In genomic region chr4:182928061-182928460, GRCh38 we compare ENCODE assay signal across 13 cellular contexts. TPM values are rescaled to one million over a fixed set of nuclear protein-coding genes. Genes with fewer than 3 reads are reported as not detected.
DNase-seq lines count a peak whose midpoint lies in the region; ATAC-seq and TF ChIP-seq lines count a peak whose summit lies in the region.
"Had no signal": no experiment of that assay in that cellular context is flagged by ENCODE, and none has a peak within 500 bp of the region (broad histone marks: within the 10 kb centered on the region; RNA-seq: fewer than 3 reads in every experiment).

No MANE protein-coding gene starts in this region.

- CTCF ChIA-PET in activated CD4-positive, alpha-beta T cell treated with anti-CD3 and anti-CD28 coated beads, Interleukin-2, amount 10 ng/mL, durations not matched to agents 7 days and 5 days (lab: Charles Lee), result interaction anchor here (0.7 to 4.8 kb wide), 2 partner anchors 10 to 20 kb away, joined by 4 to 26 read pairs; no protein-coding TSS in a partner anchor

- H3K4me3 ChIP-seq in esophagus squamous epithelium, result no peak overlapping the region
- H3K4me3 ChIP-seq: BLaER1 had no signal

- ATAC-seq in HG03139 (IDR thresholded peaks at IDR 0.05; ENCODE audit: unreplicated experiment), result no peak
- ATAC-seq: naive thymus-derived CD8-positive, alpha-beta T cell had no signal

- no peaks in the 10 kb centered on the region for H3K9me3 Mint-ChIP-seq in activated CD4-positive, alpha-beta T cell treated with anti-CD3 and anti-CD28 coated beads, Interleukin-2, amount 10 ng/mL, durations not matched to agents 7 days and 5 days
- H3K9me3 Mint-ChIP-seq in chondrocyte (ENCODE audit: low read depth), result no peaks in the 10 kb centered on the region
- H3K9me3 Mint-ChIP-seq in progenitor cell of endocrine pancreas (ENCODE audit: low read depth), result no peaks in the 10 kb centered on the region
- H3K9me3 Mint-ChIP-seq: naive thymus-derived CD8-positive, alpha-beta T cell; T-helper 1 cell treated with Interleukin-12 subunit alpha and Interleukin-12 subunit beta and Interleukin-4 antibody, amounts not matched to agents 30 μg/mL and 1 μg/mL, for 36 hours had no signal

- no peaks in the 10 kb centered on the region for H3K4me1 ChIP-seq in esophagus squamous epithelium
- H3K4me1 ChIP-seq: BLaER1 had no signal

- no peak overlapping the region for H3K27ac ChIP-seq in esophagus squamous epithelium
- H3K27ac ChIP-seq: BLaER1 had no signal

- H3K36me3 Mint-ChIP-seq in activated CD4-positive, alpha-beta T cell treated with anti-CD3 and anti-CD28 coated beads, Interleukin-2, amount 10 ng/mL, durations not matched to agents 7 days and 5 days (ENCODE audit: low read depth), result no peaks in the 10 kb centered on the region
- H3K36me3 Mint-ChIP-seq in chondrocyte (ENCODE audit: low read depth), result no peaks in the 10 kb centered on the region
- no peaks in the 10 kb centered on the region for H3K36me3 Mint-ChIP-seq in progenitor cell of endocrine pancreas (ENCODE audit: insufficient read depth)
- H3K36me3 Mint-ChIP-seq: naive thymus-derived CD8-positive, alpha-beta T cell had no signal

- H3K4me3 Mint-ChIP-seq in activated CD4-positive, alpha-beta T cell treated with anti-CD3 and anti-CD28 coated beads, Interleukin-2, amount 10 ng/mL, durations not matched to agents 7 days and 5 days, result no peak overlapping the region
- H3K4me3 Mint-ChIP-seq in chondrocyte (ENCODE audit: unreplicated experiment) (no peak overlapping the region), progenitor cell of endocrine pancreas (ENCODE audit: low read depth) (no peak overlapping the region)
- H3K4me3 Mint-ChIP-seq: naive thymus-derived CD8-positive, alpha-beta T cell; T-helper 1 cell treated with Interleukin-12 subunit alpha and Interleukin-12 subunit beta and Interleukin-4 antibody, amounts not matched to agents 30 μg/mL and 1 μg/mL, for 36 hours had no signal

- no peak overlapping the region for H3K27ac Mint-ChIP-seq in activated CD4-positive, alpha-beta T cell treated with anti-CD3 and anti-CD28 coated beads, Interleukin-2, amount 10 ng/mL, durations not matched to agents 7 days and 5 days
- H3K27ac Mint-ChIP-seq in chondrocyte (ENCODE audit: unreplicated experiment) (no peak overlapping the region), progenitor cell of endocrine pancreas (no peak overlapping the region)
- H3K27ac Mint-ChIP-seq: naive thymus-derived CD8-positive, alpha-beta T cell; T-helper 1 cell treated with Interleukin-12 subunit alpha and Interleukin-12 subunit beta and Interleukin-4 antibody, amounts not matched to agents 30 μg/mL and 1 μg/mL, for 36 hours had no signal

- H3K9me3 ChIP-seq in esophagus squamous epithelium, result no peaks in the 10 kb centered on the region
- H3K9me3 ChIP-seq: BLaER1 had no signal

- H3K36me3 ChIP-seq in esophagus squamous epithelium, result no peaks in the 10 kb centered on the region
- H3K36me3 ChIP-seq: BLaER1 had no signal

- H3K27me3 Mint-ChIP-seq in activated CD4-positive, alpha-beta T cell treated with anti-CD3 and anti-CD28 coated beads, Interleukin-2, amount 10 ng/mL, durations not matched to agents 7 days and 5 days, result peaks cover 11% of the 10 kb centered on the region
- no peaks in the 10 kb centered on the region for H3K27me3 Mint-ChIP-seq in chondrocyte (ENCODE audit: low read depth)
- H3K27me3 Mint-ChIP-seq in progenitor cell of endocrine pancreas, result peaks cover 10% of the 10 kb centered on the region

- intact Hi-C loops in esophagus squamous epithelium (cut with DNase I), result no loop called here

- WGBS in esophagus squamous epithelium, 2 donors, result 70 to 71% methylated on average over 3 of the region's 3 CpGs

- DNase-seq in activated CD4-positive, alpha-beta T cell treated with anti-CD3 and anti-CD28 coated beads, Interleukin-2, amount 10 ng/mL, durations not matched to agents 7 days and 5 days, result peak; percentile 21
- no peak for DNase-seq in activated CD4-positive, alpha-beta T cell treated with anti-CD3 and anti-CD28 coated beads for 4 hours
- DNase-seq in MV-4-11 (lab: John Stamatoyannopoulos, UW) (peak; percentile 11), chondrocyte (ENCODE audit: low spot score) (no peak), progenitor cell of endocrine pancreas (ENCODE audit: low spot score, unreplicated experiment) (no peak), esophagus squamous epithelium (lab: John Stamatoyannopoulos, UW) (no peak), amygdala (lab: John Stamatoyannopoulos, UW) (no peak)
- DNase-seq: naive thymus-derived CD8-positive, alpha-beta T cell; NCI-H510A; stimulated activated naive CD4-positive, alpha-beta T cell had no signal

- TF ChIP-seq POLR2A in esophagus squamous epithelium (IDR thresholded peaks at IDR 0.05), result no peak

- POLR2A ChIA-PET in activated CD4-positive, alpha-beta T cell treated with anti-CD3 and anti-CD28 coated beads, Interleukin-2, amount 10 ng/mL, durations not matched to agents 7 days and 5 days (lab: Charles Lee), result no interaction called here

- TF ChIP-seq CTCF in chondrocyte (IDR thresholded peaks at IDR 0.05) (peak; percentile 64), progenitor cell of endocrine pancreas (IDR thresholded peaks at IDR 0.05; ENCODE audit: unreplicated experiment) (peak; percentile 36), esophagus squamous epithelium (IDR thresholded peaks at IDR 0.05) (peak in 1 of 6 experiments; percentile 25)

- H3K27me3 ChIP-seq in esophagus squamous epithelium, result no peaks in the 10 kb centered on the region
- H3K27me3 ChIP-seq: BLaER1 had no signal

- no peaks in the 10 kb centered on the region for H3K4me1 Mint-ChIP-seq in activated CD4-positive, alpha-beta T cell treated with anti-CD3 and anti-CD28 coated beads, Interleukin-2, amount 10 ng/mL, durations not matched to agents 7 days and 5 days
- H3K4me1 Mint-ChIP-seq in chondrocyte (ENCODE audit: low read depth) (peaks cover 16% of the 10 kb centered on the region), progenitor cell of endocrine pancreas (ENCODE audit: low read depth) (peaks cover 2% of the 10 kb centered on the region)

RNA-seq across cellular contexts. Expression of gene DCTD, which starts 10.9 kb away (rescaled TPM):
- total RNA-seq in activated CD4-positive, alpha-beta T cell treated with anti-CD3 and anti-CD28 coated beads, Interleukin-2, amount 10 ng/mL, durations not matched to agents 7 days and 5 days, result 10 to 100 TPM; 60.0 to 65.9 TPM
- total RNA-seq in chondrocyte (127 to 131 TPM (median 130 TPM) in 3 replicates), progenitor cell of endocrine pancreas (99.4 and 104 TPM in 2 replicates), esophagus squamous epithelium (10 to 100 TPM; 43.6 to 72.9 (median 57.2) TPM)

Comparison
In these comparisons a context has a peak if more than half of its experiments do, and no peak if none do; other contexts are left out.
1. DNase-seq: peak in activated CD4-positive, alpha-beta T cell treated with anti-CD3 and anti-CD28 coated beads, Interleukin-2, amount 10 ng/mL, durations not matched to agents 7 days and 5 days (single experiment) and MV-4-11 (single experiment); none in activated CD4-positive, alpha-beta T cell treated with anti-CD3 and anti-CD28 coated beads for 4 hours (0 of 2), chondrocyte (single experiment), progenitor cell of endocrine pancreas (single experiment), esophagus squamous epithelium (single experiment) and amygdala (0 of 56).